7 cellular contexts compared by ENCODE assay signal in the genomic region with DNA sequence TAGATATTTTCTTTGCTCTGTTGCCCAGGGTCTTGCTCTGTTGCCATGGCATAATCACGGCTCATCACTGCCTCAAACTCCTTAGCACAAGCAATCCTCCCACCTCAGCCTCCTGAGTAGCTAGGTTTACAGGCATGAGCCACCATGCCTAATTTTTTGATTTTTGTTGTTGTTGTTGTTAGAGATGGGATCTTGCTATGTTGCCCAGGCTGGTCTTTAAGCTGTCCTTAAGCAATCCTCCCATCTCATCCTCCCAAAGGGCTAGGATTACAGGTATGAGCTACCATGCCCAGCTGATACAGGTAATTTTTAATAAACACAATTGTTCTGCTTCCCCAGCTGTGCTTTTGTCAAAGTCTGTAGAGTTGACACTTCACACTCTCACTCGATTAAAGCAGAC.
"Had no signal": no experiment of that assay in that cellular context is flagged by ENCODE, and none has a peak within 500 bp of the region (broad histone marks: within the 10 kb centered on the region; RNA-seq: fewer than 3 reads in every experiment).

No MANE protein-coding gene starts in this region.

- ATAC-seq: GM12878 had no signal

- FAIRE-seq: GM12878, GM12891, GM12892, GM18507, GM19239 had no signal

- DNase-seq: GDM1, GF-D8 had no signal

- H3K4me3 ChIP-seq: GM12878 had no signal
